In the genomic region with DNA sequence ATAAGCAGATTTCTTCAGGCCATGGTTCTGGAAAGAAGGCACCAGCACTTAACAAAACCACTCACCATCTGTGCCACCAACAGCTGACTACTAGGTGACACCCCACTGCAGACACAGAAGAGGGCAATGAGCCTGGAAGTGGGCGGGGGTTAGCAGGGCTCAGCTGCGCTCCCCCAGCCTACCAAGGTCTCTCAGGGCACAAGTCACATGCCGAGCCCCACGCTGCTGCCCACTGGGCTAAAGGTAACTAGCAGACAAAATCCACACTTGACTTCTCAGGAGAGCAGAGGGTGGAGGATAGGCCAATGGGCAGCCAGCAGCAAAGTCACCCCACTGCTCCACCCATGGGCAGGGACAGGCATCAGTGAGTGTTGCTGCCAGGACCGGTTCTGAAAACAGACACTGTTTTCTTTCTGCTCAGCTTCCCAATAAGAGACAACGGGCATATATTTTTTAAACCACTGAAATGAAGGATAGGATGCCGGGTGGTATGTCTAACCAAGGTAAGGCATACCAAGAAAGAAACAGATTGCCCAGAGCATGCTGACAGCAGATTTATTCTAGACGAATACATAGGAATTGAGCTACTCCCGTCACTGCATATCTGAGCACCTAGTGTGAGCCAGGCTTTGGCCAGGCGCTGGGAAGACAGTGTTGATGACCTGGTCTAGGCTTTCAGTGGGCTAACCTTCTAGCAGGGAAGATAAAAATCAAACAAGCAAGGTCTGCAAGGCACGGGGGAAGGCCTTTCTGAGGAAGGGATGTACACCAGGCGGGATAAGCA, we compare ENCODE assay signal across 8 cellular contexts. TPM values are rescaled to one million over a fixed set of nuclear protein-coding genes. Genes with fewer than 3 reads are reported as not detected.
DNase-seq lines count a peak whose midpoint lies in the region; ATAC-seq and TF ChIP-seq lines count a peak whose summit lies in the region.

No MANE protein-coding gene starts in this region.

- no peak for TF ChIP-seq CTCF in activated B cell treated with CpG ODN at 0.5 μM for 24 hours (IDR thresholded peaks at IDR 0.05)

- H3K27ac Mint-ChIP-seq in activated B cell treated with CpG ODN at 0.5 μM for 24 hours, result peak overlapping the region; percentile 54

- DNase-seq in activated B cell treated with CpG ODN at 0.5 μM for 24 hours (peak; percentile 26), NCI-H146 treated with DMSO at 0.1 percent for 48 hours (lab: John Stamatoyannopoulos, UW; ENCODE audit: unreplicated experiment) (no peak), KG1 (lab: John Stamatoyannopoulos, UW) (no peak)
- no peak for DNase-seq in activated CD4-positive, alpha-beta T cell treated with anti-CD3 and anti-CD28 coated beads for 48 hours

- peak overlapping the region; percentile 79 for H3K27ac ChIP-seq in layer of hippocampus (ENCODE audit: low read depth, low read length)

- intact Hi-C loops in activated B cell treated with CpG ODN at 0.5 μM for 24 hours (cut with micrococcal nuclease), result loop anchor here (1.0 kb wide), 3 partner anchors 10 to 49 kb away; no protein-coding TSS in a partner anchor

- peaks cover 39% of the 10 kb centered on the region for H3K4me1 Mint-ChIP-seq in activated B cell treated with CpG ODN at 0.5 μM for 24 hours

- ATAC-seq in GM19025 (IDR thresholded peaks at IDR 0.05; ENCODE audit: low read depth, unreplicated experiment) (peak; percentile 81), HG03139 (IDR thresholded peaks at IDR 0.05; ENCODE audit: unreplicated experiment) (peak; percentile 54), activated B cell treated with CpG ODN at 0.5 μM for 24 hours (ENCODE audit: low read depth) (peak; percentile 89), GM18870 (IDR thresholded peaks at IDR 0.05; ENCODE audit: unreplicated experiment) (no peak)

- no peaks in the 10 kb centered on the region for H3K9me3 Mint-ChIP-seq in activated B cell treated with CpG ODN at 0.5 μM for 24 hours

- POLR2A ChIA-PET in activated B cell treated with CpG ODN at 0.5 μM for 24 hours (lab: Charles Lee), result interaction anchor here (0.6 to 1.7 kb wide), 4 partner anchors 10 to 50 kb away, joined by 3 to 8 read pairs (median 4); partner anchors contain the start of gene ACSL1

- no peaks in the 10 kb centered on the region for H3K27me3 Mint-ChIP-seq in activated B cell treated with CpG ODN at 0.5 μM for 24 hours

- H3K4me3 Mint-ChIP-seq in activated B cell treated with CpG ODN at 0.5 μM for 24 hours, result peak overlapping the region; percentile 33

- H3K27me3 ChIP-seq in layer of hippocampus (ENCODE audit: control insufficient read depth, insufficient read depth, low read length), result no peaks in the 10 kb centered on the region

- CTCF ChIA-PET in activated B cell treated with CpG ODN at 0.5 μM for 24 hours (lab: Charles Lee), result interaction anchor here (0.6 to 1.7 kb wide), 3 partner anchors 15 to 116 kb away, joined by 3 to 5 read pairs (median 5); no protein-coding TSS in a partner anchor

- H3K36me3 Mint-ChIP-seq in activated B cell treated with CpG ODN at 0.5 μM for 24 hours (ENCODE audit: low read depth), result peaks cover 19% of the 10 kb centered on the region

RNA-seq across cellular contexts. Expression of gene ACSL1, which starts 20.1 kb away (rescaled TPM):
- 46.3 and 47.0 TPM in 2 replicates for total RNA-seq in activated B cell treated with CpG ODN at 0.5 μM for 24 hours
